Comparison of ENCODE assay signal across 10 cellular contexts in genomic region chr3:139120336-139120971, GRCh38.
DNase-seq lines count a peak whose midpoint lies in the region; ATAC-seq and TF ChIP-seq lines count a peak whose summit lies in the region.
"Had no signal": no experiment of that assay in that cellular context is flagged by ENCODE, and none has a peak within 500 bp of the region (broad histone marks: within the 10 kb centered on the region; RNA-seq: fewer than 3 reads in every experiment).

No MANE protein-coding gene starts in this region.

- no peaks in the 10 kb centered on the region for H3K79me1 ChIP-seq in trophoblast cell (ENCODE audit: low read length)

- no peak overlapping the region for H2AFZ ChIP-seq in trophoblast cell (ENCODE audit: insufficient read depth, low read length, poor library complexity)

- peaks cover 1% of the 10 kb centered on the region for H3K9me3 ChIP-seq in trophoblast cell (ENCODE audit: insufficient read depth, low read depth, low read length)

- no peaks in the 10 kb centered on the region for H3K36me3 ChIP-seq in trophoblast cell (ENCODE audit: control insufficient read depth in 1 of 2, insufficient read depth in 2 of 2, low read length in 2 of 2)

- H3K79me2 ChIP-seq in trophoblast cell (ENCODE audit: control insufficient read depth, insufficient read depth, low read length, poor library complexity) = no peaks in the 10 kb centered on the region

- no peak for TF ChIP-seq CTCF in cardiac fibroblast (IDR thresholded peaks at IDR 0.05; ENCODE audit: low read depth, low read length)
- no peak for TF ChIP-seq CTCF in neural crest cell (conservative IDR thresholded peaks at IDR 0.05)

- no peak overlapping the region for H3K14ac ChIP-seq in trophoblast cell (ENCODE audit: low read length)

- no peak for ATAC-seq in activated T-cell treated with anti-CD3 and anti-CD28 coated beads, Interleukin-2, amount 50 U/mL, for 4 hours
- ATAC-seq in GM21786 (IDR thresholded peaks at IDR 0.05; ENCODE audit: unreplicated experiment) = no peak

- no peak overlapping the region for H2BK120ac ChIP-seq in trophoblast cell (ENCODE audit: insufficient read depth, low read length, poor library complexity)

- H3K23ac ChIP-seq in trophoblast cell (ENCODE audit: low read length) = no peak overlapping the region

- H3K4me3 ChIP-seq in cardiac fibroblast (replicated peaks in 1 of 2; ENCODE audit: low read depth in 2 of 2, low read length in 2 of 2) (no peak overlapping the region), trophoblast cell (ENCODE audit: low read depth, low read length) (no peak overlapping the region)

- H3K9me3 Mint-ChIP-seq in neural crest cell = no peaks in the 10 kb centered on the region
- no peaks in the 10 kb centered on the region for H3K9me3 Mint-ChIP-seq in activated T-cell treated with anti-CD3 and anti-CD28 coated beads, Interleukin-2, amount 50 U/mL, for 4 hours
- H3K9me3 Mint-ChIP-seq: activated naive CD4-positive, alpha-beta T cell treated with anti-CD3 and anti-CD28 coated beads, Interleukin-2, amount 50 U/mL, for 24 hours had no signal

- H2BK12ac ChIP-seq in trophoblast cell (ENCODE audit: low read length) = no peak overlapping the region

- no peak overlapping the region for H3K27ac Mint-ChIP-seq in neural crest cell (ENCODE audit: unreplicated experiment)
- H3K27ac Mint-ChIP-seq: activated naive CD4-positive, alpha-beta T cell treated with anti-CD3 and anti-CD28 coated beads, Interleukin-2, amount 50 U/mL, for 24 hours had no signal

- no peak overlapping the region for H2AK5ac ChIP-seq in trophoblast cell (ENCODE audit: low read length)

- H2BK5ac ChIP-seq in trophoblast cell (ENCODE audit: low read depth, low read length, poor library complexity) = no peak overlapping the region

- H4K91ac ChIP-seq in trophoblast cell (ENCODE audit: low read depth, low read length) = no peak overlapping the region

- H4K12ac ChIP-seq in trophoblast cell (ENCODE audit: low read depth, low read length) = no peak overlapping the region

- H3K9ac ChIP-seq in trophoblast cell (ENCODE audit: low read length) = no peak overlapping the region

- no peak overlapping the region for H3K4me2 ChIP-seq in trophoblast cell (ENCODE audit: low read length)

- H3K27ac ChIP-seq in trophoblast cell (ENCODE audit: low read depth, low read length) = no peak overlapping the region

- no peak overlapping the region for H3K4me3 Mint-ChIP-seq in neural crest cell
- H3K4me3 Mint-ChIP-seq in activated T-cell treated with anti-CD3 and anti-CD28 coated beads, Interleukin-2, amount 50 U/mL, for 4 hours = no peak overlapping the region
- H3K4me3 Mint-ChIP-seq: activated naive CD4-positive, alpha-beta T cell treated with anti-CD3 and anti-CD28 coated beads, Interleukin-2, amount 50 U/mL, for 24 hours had no signal

- no peak overlapping the region for H3K18ac ChIP-seq in trophoblast cell (ENCODE audit: low read length)

- H4K8ac ChIP-seq in trophoblast cell (ENCODE audit: low read depth, low read length) = no peak overlapping the region

- DNase-seq in Daoy (ENCODE audit: low read depth) (peak; percentile 62), LoVo (ENCODE audit: low spot score) (peak; percentile 24), cardiac fibroblast (ENCODE audit: low read depth in 2 of 2) (peak; percentile 72 to 80), neural crest cell (ENCODE audit: low read depth, low spot score) (peak; percentile 22), GOT3 (lab: John Stamatoyannopoulos, UW) (no peak), trophoblast cell (no peak)
- DNase-seq in activated T-cell treated with anti-CD3 and anti-CD28 coated beads, Interleukin-2, amount 50 U/mL, for 4 hours = no peak
- DNase-seq: NCI-H146 had no signal

- no CpG with 5 or more reads among the region's 8 CpGs for whole genome bisulfite sequencing in trophoblast cell (ENCODE audit: extremely low coverage, insufficient coverage, insufficient read length)

- peaks cover 0 to 7% of the 10 kb centered on the region in 2 experiments for H3K4me1 ChIP-seq in trophoblast cell (ENCODE audit: control insufficient read depth in 1 of 2, insufficient read depth in 2 of 2, low read length in 2 of 2)

- H3K36me3 Mint-ChIP-seq in neural crest cell (ENCODE audit: low read depth) = no peaks in the 10 kb centered on the region
- H3K36me3 Mint-ChIP-seq in activated T-cell treated with anti-CD3 and anti-CD28 coated beads, Interleukin-2, amount 50 U/mL, for 4 hours (ENCODE audit: insufficient read depth) = no peaks in the 10 kb centered on the region
- H3K36me3 Mint-ChIP-seq: activated naive CD4-positive, alpha-beta T cell treated with anti-CD3 and anti-CD28 coated beads, Interleukin-2, amount 50 U/mL, for 24 hours had no signal

- no peaks in the 10 kb centered on the region for H3K27me3 Mint-ChIP-seq in neural crest cell (ENCODE audit: low read depth)
- H3K27me3 Mint-ChIP-seq in activated T-cell treated with anti-CD3 and anti-CD28 coated beads, Interleukin-2, amount 50 U/mL, for 4 hours (ENCODE audit: low read depth) = no peaks in the 10 kb centered on the region
- H3K27me3 Mint-ChIP-seq: activated naive CD4-positive, alpha-beta T cell treated with anti-CD3 and anti-CD28 coated beads, Interleukin-2, amount 50 U/mL, for 24 hours had no signal

- H3K4ac ChIP-seq in trophoblast cell (ENCODE audit: low read depth, low read length) = no peak overlapping the region

- H3K4me1 Mint-ChIP-seq in neural crest cell = peaks cover 11% of the 10 kb centered on the region
- no peaks in the 10 kb centered on the region for H3K4me1 Mint-ChIP-seq in activated T-cell treated with anti-CD3 and anti-CD28 coated beads, Interleukin-2, amount 50 U/mL, for 4 hours (ENCODE audit: low read depth)
- H3K4me1 Mint-ChIP-seq: activated naive CD4-positive, alpha-beta T cell treated with anti-CD3 and anti-CD28 coated beads, Interleukin-2, amount 50 U/mL, for 24 hours had no signal

- H3K27me3 ChIP-seq in trophoblast cell (ENCODE audit: insufficient read depth, low read length) = no peaks in the 10 kb centered on the region

Comparison
In these comparisons a context has a peak if more than half of its experiments do, and no peak if none do; other contexts are left out.
1. DNase-seq: peak in Daoy (single experiment), LoVo (single experiment), cardiac fibroblast (2 of 2) and neural crest cell (single experiment); none in activated T-cell treated with anti-CD3 and anti-CD28 coated beads, Interleukin-2, amount 50 U/mL, for 4 hours (single experiment), GOT3 (single experiment) and trophoblast cell (0 of 2).